Comparison of ENCODE assay signal across 11 cellular contexts in the genomic region with DNA sequence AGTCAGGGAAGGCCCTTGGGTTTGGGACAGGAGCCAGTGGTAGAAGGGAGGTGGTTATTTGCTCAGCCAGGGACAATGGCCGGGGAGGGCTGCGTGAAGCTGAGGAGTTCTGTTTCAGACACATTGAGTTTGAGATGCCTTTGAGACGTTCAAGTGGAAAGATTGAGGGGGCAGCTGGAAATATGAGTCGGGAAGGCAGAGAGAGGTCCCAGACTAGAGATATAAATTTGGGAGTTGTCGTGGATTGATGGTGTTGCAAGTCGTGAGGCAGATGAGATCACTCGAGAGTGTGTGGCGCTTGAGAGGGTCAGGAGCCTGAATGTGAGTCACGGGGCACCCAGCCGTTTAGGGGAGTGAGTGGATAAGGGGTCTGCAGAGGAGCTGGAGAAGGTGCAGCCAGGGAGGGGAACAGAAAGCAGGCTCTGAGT.
DNase-seq lines count a peak whose midpoint lies in the region; ATAC-seq and TF ChIP-seq lines count a peak whose summit lies in the region.
"Had no signal": no experiment of that assay in that cellular context is flagged by ENCODE, and none has a peak within 500 bp of the region (broad histone marks: within the 10 kb centered on the region; RNA-seq: fewer than 3 reads in every experiment).

No MANE protein-coding gene starts in this region.

- H3K4me3 Mint-ChIP-seq in neural progenitor cell = no peak overlapping the region

- POLR2A ChIA-PET in HEK293 (lab: Yijun Ruan, JAX) = interaction anchor here (1.4 kb wide), 1 partner anchor 9 kb away, joined by 4 read pairs; no protein-coding TSS in a partner anchor

- H3K27ac ChIP-seq in HEK293 (ENCODE audit: extremely low read depth, low read depth, low read length) = no peak overlapping the region
- peak overlapping the region; percentile 12 for H3K27ac ChIP-seq in colonic mucosa
- no peak overlapping the region for H3K27ac ChIP-seq in neural progenitor cell
- H3K27ac ChIP-seq: testis had no signal

- H3K4me1 Mint-ChIP-seq in neural progenitor cell = peaks cover 71% of the 10 kb centered on the region

- no peaks in the 10 kb centered on the region for H3K9me3 ChIP-seq in HEK293 (ENCODE audit: control insufficient read depth, insufficient read depth, low read depth, low read length)
- H3K9me3 ChIP-seq in colonic mucosa = no peaks in the 10 kb centered on the region
- no peaks in the 10 kb centered on the region for H3K9me3 ChIP-seq in neural progenitor cell (ENCODE audit: low read depth)
- H3K9me3 ChIP-seq: testis had no signal

- peak overlapping the region; percentile 85 for H3K27ac Mint-ChIP-seq in neural progenitor cell

- intact Hi-C loops in colonic mucosa (cut with DNase I) = no loop called here

- DNase-seq in AG08396 (ENCODE audit: low spot score) (peak; percentile 70), colonic mucosa (no peak), neural progenitor cell (ENCODE audit: low spot score) (no peak), DMS53 treated with DMSO at 0.1 percent for 48 hours (lab: John Stamatoyannopoulos, UW; ENCODE audit: unreplicated experiment) (no peak), cerebellar nuclear complex (lab: John Stamatoyannopoulos, UW) (no peak), SKM-1 (lab: John Stamatoyannopoulos, UW; ENCODE audit: unreplicated experiment) (no peak)
- DNase-seq: foreskin melanocyte, NCI-H187, testis had no signal

- CTCF ChIA-PET in HEK293 (lab: Yijun Ruan, JAX) = interaction anchor here (1.6 to 3.3 kb wide), 2 partner anchors 43 to 53 kb away, joined by 4 to 17 read pairs; no protein-coding TSS in a partner anchor

- ATAC-seq in HG02798 (IDR thresholded peaks at IDR 0.05; ENCODE audit: poor library complexity, unreplicated experiment) = no peak

- H3K4me2 ChIP-seq in neural progenitor cell = no peak overlapping the region

- peaks cover 0 to 13% of the 10 kb centered on the region in 2 experiments; a peak in 1 of 3 replicates for H3K36me3 ChIP-seq in HEK293 (ENCODE audit: control insufficient read depth in 2 of 2, insufficient read depth in 1 of 2, low read length in 2 of 2)
- no peaks in the 10 kb centered on the region for H3K36me3 ChIP-seq in colonic mucosa
- no peaks in the 10 kb centered on the region for H3K36me3 ChIP-seq in neural progenitor cell

- peaks cover 19% of the 10 kb centered on the region for H3K36me3 Mint-ChIP-seq in neural progenitor cell

- no peaks in the 10 kb centered on the region for H3K27me3 ChIP-seq in colonic mucosa
- no peaks in the 10 kb centered on the region for H3K27me3 ChIP-seq in neural progenitor cell
- H3K27me3 ChIP-seq: testis had no signal

- H3K4me1 ChIP-seq in HEK293 (ENCODE audit: control insufficient read depth, insufficient read depth, low read length) (no peaks in the 10 kb centered on the region), colonic mucosa (peaks cover 12% of the 10 kb centered on the region), neural progenitor cell (peaks cover 45% of the 10 kb centered on the region)

- TF ChIP-seq CTCF in HEK293 (tag by site-specific recombination; IDR thresholded peaks at IDR 0.05) (no peak), colonic mucosa (IDR thresholded peaks at IDR 0.05) (no peak), neural progenitor cell (IDR thresholded peaks at IDR 0.05) (no peak)

- peaks cover 10% of the 10 kb centered on the region for H3F3A ChIP-seq in neural progenitor cell (ENCODE audit: low read depth)

- H4K20me1 ChIP-seq in neural progenitor cell (ENCODE audit: low read depth) = peaks cover 96% of the 10 kb centered on the region

- H3K9me3 Mint-ChIP-seq in neural progenitor cell = no peaks in the 10 kb centered on the region

- no peak overlapping the region for H2AFZ ChIP-seq in neural progenitor cell (replicated peaks)

- H3K4me3 ChIP-seq in HEK293 (ENCODE audit: low read depth, low read length) (no peak overlapping the region), colonic mucosa (no peak overlapping the region), neural progenitor cell (no peak overlapping the region)
- H3K4me3 ChIP-seq: testis had no signal

- H3K9ac ChIP-seq in colonic mucosa (ENCODE audit: low read depth in 2 of 2, low read length in 2 of 2) = peak overlapping the region in 1 of 2 donors; percentile 29
- H3K9ac ChIP-seq in neural progenitor cell = no peak overlapping the region

- peaks cover 6% of the 10 kb centered on the region for H3K79me2 ChIP-seq in neural progenitor cell (ENCODE audit: low read depth)

- H3K27me3 Mint-ChIP-seq in neural progenitor cell (ENCODE audit: insufficient read depth, low read depth) = peaks cover 3% of the 10 kb centered on the region

TF ChIP-seq in HEK293, 187 proteins besides CTCF, POLR2A, EP300 and RAD21 (continues in another document):
- TF ChIP-seq, protein P1, sequence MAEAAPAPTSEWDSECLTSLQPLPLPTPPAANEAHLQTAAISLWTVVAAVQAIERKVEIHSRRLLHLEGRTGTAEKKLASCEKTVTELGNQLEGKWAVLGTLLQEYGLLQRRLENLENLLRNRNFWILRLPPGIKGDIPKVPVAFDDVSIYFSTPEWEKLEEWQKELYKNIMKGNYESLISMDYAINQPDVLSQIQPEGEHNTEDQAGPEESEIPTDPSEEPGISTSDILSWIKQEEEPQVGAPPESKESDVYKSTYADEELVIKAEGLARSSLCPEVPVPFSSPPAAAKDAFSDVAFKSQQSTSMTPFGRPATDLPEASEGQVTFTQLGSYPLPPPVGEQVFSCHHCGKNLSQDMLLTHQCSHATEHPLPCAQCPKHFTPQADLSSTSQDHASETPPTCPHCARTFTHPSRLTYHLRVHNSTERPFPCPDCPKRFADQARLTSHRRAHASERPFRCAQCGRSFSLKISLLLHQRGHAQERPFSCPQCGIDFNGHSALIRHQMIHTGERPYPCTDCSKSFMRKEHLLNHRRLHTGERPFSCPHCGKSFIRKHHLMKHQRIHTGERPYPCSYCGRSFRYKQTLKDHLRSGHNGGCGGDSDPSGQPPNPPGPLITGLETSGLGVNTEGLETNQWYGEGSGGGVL (tag by site-specific recombination; IDR thresholded peaks at IDR 0.05) = peak; percentile 68
- TF ChIP-seq ZNF785 (tag by site-specific recombination; IDR thresholded peaks at IDR 0.05) (no peak), ZNF555 (tag by site-specific recombination; conservative IDR thresholded peaks at IDR 0.05) (no peak), ZNF610 (tag by site-specific recombination; IDR thresholded peaks at IDR 0.05; ENCODE audit: borderline replicate concordance) (no peak), ZNF830 (tag by site-specific recombination; IDR thresholded peaks at IDR 0.05; ENCODE audit: low read depth) (no peak), ZNF529 (tag by site-specific recombination; IDR thresholded peaks at IDR 0.05; ENCODE audit: insufficient replicate concordance) (no peak), ZNF510 (tag by site-specific recombination; IDR thresholded peaks at IDR 0.05; ENCODE audit: insufficient replicate concordance) (no peak), ZNF629 (tag by site-specific recombination; IDR thresholded peaks at IDR 0.05) (peak; percentile 29), ZEB2 (tag by site-specific recombination; IDR thresholded peaks at IDR 0.05) (peak; percentile 72), ZNF302 (tag by site-specific recombination; IDR thresholded peaks at IDR 0.05; ENCODE audit: low read depth) (no peak), ZNF112 (tag by site-specific recombination; IDR thresholded peaks at IDR 0.05) (no peak), ZFHX2 (tag by site-specific recombination; conservative IDR thresholded peaks at IDR 0.05) (0 out of 2 replicates have a peak, but pooled peaks have one; percentile 3), ZXDB (tag by site-specific recombination; IDR thresholded peaks at IDR 0.05) (no peak)
- TF ChIP-seq, protein P2, sequence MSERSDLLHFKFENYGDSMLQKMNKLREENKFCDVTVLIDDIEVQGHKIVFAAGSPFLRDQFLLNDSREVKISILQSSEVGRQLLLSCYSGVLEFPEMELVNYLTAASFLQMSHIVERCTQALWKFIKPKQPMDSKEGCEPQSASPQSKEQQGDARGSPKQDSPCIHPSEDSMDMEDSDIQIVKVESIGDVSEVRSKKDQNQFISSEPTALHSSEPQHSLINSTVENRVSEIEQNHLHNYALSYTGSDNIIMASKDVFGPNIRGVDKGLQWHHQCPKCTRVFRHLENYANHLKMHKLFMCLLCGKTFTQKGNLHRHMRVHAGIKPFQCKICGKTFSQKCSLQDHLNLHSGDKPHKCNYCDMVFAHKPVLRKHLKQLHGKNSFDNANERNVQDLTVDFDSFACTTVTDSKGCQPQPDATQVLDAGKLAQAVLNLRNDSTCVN (tag by site-specific recombination; optimal IDR thresholded peaks at IDR 0.05) = no peak
- TF ChIP-seq, protein P3, sequence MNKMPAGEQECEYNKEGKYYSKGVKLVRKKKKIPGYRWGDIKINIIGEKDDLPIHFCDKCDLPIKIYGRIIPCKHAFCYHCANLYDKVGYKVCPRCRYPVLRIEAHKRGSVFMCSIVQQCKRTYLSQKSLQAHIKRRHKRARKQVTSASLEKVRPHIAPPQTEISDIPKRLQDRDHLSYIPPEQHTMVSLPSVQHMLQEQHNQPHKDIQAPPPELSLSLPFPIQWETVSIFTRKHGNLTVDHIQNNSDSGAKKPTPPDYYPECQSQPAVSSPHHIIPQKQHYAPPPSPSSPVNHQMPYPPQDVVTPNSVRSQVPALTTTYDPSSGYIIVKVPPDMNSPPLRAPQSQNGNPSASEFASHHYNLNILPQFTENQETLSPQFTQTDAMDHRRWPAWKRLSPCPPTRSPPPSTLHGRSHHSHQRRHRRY (tag by site-specific recombination; IDR thresholded peaks at IDR 0.05) = no peak
- TF ChIP-seq, protein P4, sequence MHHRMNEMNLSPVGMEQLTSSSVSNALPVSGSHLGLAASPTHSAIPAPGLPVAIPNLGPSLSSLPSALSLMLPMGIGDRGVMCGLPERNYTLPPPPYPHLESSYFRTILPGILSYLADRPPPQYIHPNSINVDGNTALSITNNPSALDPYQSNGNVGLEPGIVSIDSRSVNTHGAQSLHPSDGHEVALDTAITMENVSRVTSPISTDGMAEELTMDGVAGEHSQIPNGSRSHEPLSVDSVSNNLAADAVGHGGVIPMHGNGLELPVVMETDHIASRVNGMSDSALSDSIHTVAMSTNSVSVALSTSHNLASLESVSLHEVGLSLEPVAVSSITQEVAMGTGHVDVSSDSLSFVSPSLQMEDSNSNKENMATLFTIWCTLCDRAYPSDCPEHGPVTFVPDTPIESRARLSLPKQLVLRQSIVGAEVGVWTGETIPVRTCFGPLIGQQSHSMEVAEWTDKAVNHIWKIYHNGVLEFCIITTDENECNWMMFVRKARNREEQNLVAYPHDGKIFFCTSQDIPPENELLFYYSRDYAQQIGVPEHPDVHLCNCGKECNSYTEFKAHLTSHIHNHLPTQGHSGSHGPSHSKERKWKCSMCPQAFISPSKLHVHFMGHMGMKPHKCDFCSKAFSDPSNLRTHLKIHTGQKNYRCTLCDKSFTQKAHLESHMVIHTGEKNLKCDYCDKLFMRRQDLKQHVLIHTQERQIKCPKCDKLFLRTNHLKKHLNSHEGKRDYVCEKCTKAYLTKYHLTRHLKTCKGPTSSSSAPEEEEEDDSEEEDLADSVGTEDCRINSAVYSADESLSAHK (tag by site-specific recombination; IDR thresholded peaks at IDR 0.05) = no peak
